20 cellular contexts compared by ENCODE assay signal in genomic region chr18:10487161-10487560, GRCh38.
"Had no signal": no experiment of that assay in that cellular context is flagged by ENCODE, and none has a peak within 500 bp of the region (broad histone marks: within the 10 kb centered on the region; RNA-seq: fewer than 3 reads in every experiment).

No MANE protein-coding gene starts in this region.

- H3K27me3 Mint-ChIP-seq: activated naive CD4-positive, alpha-beta T cell treated with anti-CD3 and anti-CD28 coated beads, Interleukin-2, amount 50 U/mL, for 24 hours; central memory CD8-positive, alpha-beta T cell; stimulated activated naive B cell treated with anti-CD40 and anti-IgM and Interleukin-4, amounts not matched to agents 10 μg/mL and 1 μg/mL and 100 μg/mL, for 72 hours had no signal

- H3K27me3 ChIP-seq: gastroesophageal sphincter, right lobe of liver, spleen, tibial nerve had no signal

- H3K9me3 Mint-ChIP-seq: activated naive CD4-positive, alpha-beta T cell treated with anti-CD3 and anti-CD28 coated beads, Interleukin-2, amount 50 U/mL, for 24 hours; central memory CD8-positive, alpha-beta T cell; T-helper 1 cell treated with Interleukin-12 subunit alpha and Interleukin-12 subunit beta and Interleukin-4 antibody, amounts not matched to agents 30 μg/mL and 1 μg/mL, for 36 hours had no signal

- ATAC-seq: lower lobe of right lung; naive thymus-derived CD4-positive, alpha-beta T cell; right lobe of liver; stimulated activated naive B cell treated with anti-CD40 and anti-IgM and Interleukin-4, amounts not matched to agents 10 μg/mL and 1 μg/mL and 100 μg/mL, for 72 hours had no signal

- H3K27ac ChIP-seq: gastroesophageal sphincter, lower lobe of right lung, prostate gland, right lobe of liver, spleen, tibial nerve had no signal

- H3K27ac Mint-ChIP-seq: activated naive CD4-positive, alpha-beta T cell treated with anti-CD3 and anti-CD28 coated beads, Interleukin-2, amount 50 U/mL, for 24 hours; naive thymus-derived CD4-positive, alpha-beta T cell; stimulated activated naive B cell treated with anti-CD40 and anti-IgM and Interleukin-4, amounts not matched to agents 10 μg/mL and 1 μg/mL and 100 μg/mL, for 72 hours; T-helper 1 cell treated with Interleukin-12 subunit alpha and Interleukin-12 subunit beta and Interleukin-4 antibody, amounts not matched to agents 30 μg/mL and 1 μg/mL, for 36 hours had no signal

- H3K36me3 ChIP-seq: prostate gland, right lobe of liver had no signal

- H3K9me3 ChIP-seq: gastroesophageal sphincter, lower lobe of right lung, prostate gland, right lobe of liver, spleen, tibial nerve had no signal

- H3K36me3 Mint-ChIP-seq: activated naive CD4-positive, alpha-beta T cell treated with anti-CD3 and anti-CD28 coated beads, Interleukin-2, amount 50 U/mL, for 24 hours; naive thymus-derived CD4-positive, alpha-beta T cell had no signal

- H3K4me3 Mint-ChIP-seq: activated naive CD4-positive, alpha-beta T cell treated with anti-CD3 and anti-CD28 coated beads, Interleukin-2, amount 50 U/mL, for 24 hours; central memory CD8-positive, alpha-beta T cell; naive thymus-derived CD4-positive, alpha-beta T cell; stimulated activated naive B cell treated with anti-CD40 and anti-IgM and Interleukin-4, amounts not matched to agents 10 μg/mL and 1 μg/mL and 100 μg/mL, for 72 hours; T-helper 1 cell treated with Interleukin-12 subunit alpha and Interleukin-12 subunit beta and Interleukin-4 antibody, amounts not matched to agents 30 μg/mL and 1 μg/mL, for 36 hours had no signal

- H3K4me3 ChIP-seq: gastroesophageal sphincter, lower lobe of right lung, prostate gland, right lobe of liver, spleen, tibial nerve had no signal

- H3K4me1 ChIP-seq: lower lobe of right lung, prostate gland, right lobe of liver had no signal

- DNase-seq: activated CD4-positive, alpha-beta T cell treated with anti-CD3 and anti-CD28 coated beads, Interleukin-2, amount 50 U/mL, for 1 hour; activated CD4-positive, CD25-positive, alpha-beta regulatory T cell; activated effector memory CD4-positive, alpha-beta T cell treated with Interleukin-2 at 50 U/mL for 16 hours; activated T-cell treated with anti-CD3 and anti-CD28 coated beads, Interleukin-2, amount 50 U/mL, for 1 hour; cortex of kidney; effector CD8-positive, alpha-beta T cell; hypothalamus; kidney glomerular epithelial cell; lower lobe of right lung; naive thymus-derived CD4-positive, alpha-beta T cell; right lobe of liver; spleen; stimulated activated CD4-positive, alpha-beta T cell treated with anti-CD3 and anti-CD28 coated beads, Interleukin-1b, Interleukin-23, amount 100 ng/mL, for 48 hours; stimulated activated naive B cell treated with anti-CD40 and anti-IgM and Interleukin-4, amounts not matched to agents 10 μg/mL and 1 μg/mL and 100 μg/mL, for 72 hours had no signal
